17 cellular contexts compared by ENCODE assay signal in genomic region chr20:30491016-30491415, GRCh38.
DNase-seq lines count a peak whose midpoint lies in the region; ATAC-seq and TF ChIP-seq lines count a peak whose summit lies in the region.
"Had no signal": no experiment of that assay in that cellular context is flagged by ENCODE, and none has a peak within 500 bp of the region (broad histone marks: within the 10 kb centered on the region; RNA-seq: fewer than 3 reads in every experiment).

No MANE protein-coding gene starts in this region.

- intact Hi-C loops in cardiac septum (cut with DNase I) = no loop called here
- intact Hi-C loops in left cardiac atrium (cut with DNase I) = no loop called here
- intact Hi-C loops in upper lobe of right lung (cut with DNase I) = no loop called here

- no peaks in the 10 kb centered on the region for H3K27me3 ChIP-seq in osteoblast (ENCODE audit: insufficient read depth, low read length)
- H3K27me3 ChIP-seq in upper lobe of right lung = peaks cover 9% of the 10 kb centered on the region
- H3K27me3 ChIP-seq: BLaER1 treated with 17β-estradiol and CSF1 and Interleukin-3, amounts not matched to agents 10 nM and 100 nM had no signal

- H3K27ac ChIP-seq in osteoblast (ENCODE audit: low read depth, low read length) (no peak overlapping the region), upper lobe of right lung (no peak overlapping the region)
- H3K27ac ChIP-seq: 22Rv1; A549; BLaER1 treated with 17β-estradiol and CSF1 and Interleukin-3, amounts not matched to agents 10 nM and 100 nM; C4-2B had no signal

- no peaks in the 10 kb centered on the region for H3K79me2 ChIP-seq in osteoblast (ENCODE audit: insufficient read depth, low read length)

- H3K9me3 ChIP-seq in osteoblast (ENCODE audit: low read depth, low read length) (no peaks in the 10 kb centered on the region), upper lobe of right lung (no peaks in the 10 kb centered on the region)
- H3K9me3 ChIP-seq: A549 had no signal

- no peaks in the 10 kb centered on the region for H4K20me1 ChIP-seq in osteoblast (ENCODE audit: insufficient read depth, low read length)
- H4K20me1 ChIP-seq: BLaER1 treated with 17β-estradiol and CSF1 and Interleukin-3, amounts not matched to agents 10 nM and 100 nM had no signal

- H2AFZ ChIP-seq in osteoblast (ENCODE audit: low read length) = no peak overlapping the region

- H3K4me1 ChIP-seq in osteoblast (ENCODE audit: insufficient read depth, low read length) = no peaks in the 10 kb centered on the region
- H3K4me1 ChIP-seq in upper lobe of right lung = no peaks in the 10 kb centered on the region
- H3K4me1 ChIP-seq: A549; BLaER1 treated with 17β-estradiol and CSF1 and Interleukin-3, amounts not matched to agents 10 nM and 100 nM; Caco-2 had no signal

- H3K4me2 ChIP-seq in osteoblast (ENCODE audit: insufficient read depth, low read length) = no peak overlapping the region
- H3K4me2 ChIP-seq: A549; BLaER1 treated with 17β-estradiol and CSF1 and Interleukin-3, amounts not matched to agents 10 nM and 100 nM had no signal

- DNase-seq in cardiac septum (ENCODE audit: low spot score) (peak; percentile 39), left cardiac atrium (no peak), osteoblast (ENCODE audit: insufficient read length, low spot score, missing footprints) (peak; percentile 15), upper lobe of right lung (peak; percentile 50), dermis blood vessel endothelial cell (no peak)
- DNase-seq: AML-193; Calu3; CD4-positive, alpha-beta T cell; CD8-positive, alpha-beta T cell; DMS79 treated with DMSO at 0.1 percent for 48 hours; GF-D8 had no signal

- ATAC-seq in left cardiac atrium (no peak), upper lobe of right lung (no peak), esophagus mucosa (no peak)
- ATAC-seq: A549; CD8-positive, alpha-beta T cell had no signal

- H3K4me3 ChIP-seq in osteoblast (ENCODE audit: insufficient read depth, low read length) (no peak overlapping the region), upper lobe of right lung (no peak overlapping the region)
- H3K4me3 ChIP-seq: A549; BLaER1 treated with 17β-estradiol and CSF1 and Interleukin-3, amounts not matched to agents 10 nM and 100 nM had no signal

- H3K36me3 ChIP-seq in osteoblast (ENCODE audit: insufficient read depth, low read length) = no peaks in the 10 kb centered on the region
- H3K36me3 ChIP-seq in upper lobe of right lung = no peaks in the 10 kb centered on the region
- H3K36me3 ChIP-seq: BLaER1 treated with 17β-estradiol and CSF1 and Interleukin-3, amounts not matched to agents 10 nM and 100 nM had no signal

- TF ChIP-seq CTCF in osteoblast (IDR thresholded peaks at IDR 0.05; ENCODE audit: extremely low read depth, low read depth, low read length) = no peak
- TF ChIP-seq CTCF in upper lobe of right lung (IDR thresholded peaks at IDR 0.05) = no peak

Comparison
In these comparisons a context has a peak if more than half of its experiments do, and no peak if none do; other contexts are left out.
1. DNase-seq: peak in cardiac septum (single experiment), osteoblast (single experiment) and upper lobe of right lung (single experiment); none in left cardiac atrium (single experiment) and dermis blood vessel endothelial cell (single experiment).